ENCODE assay signal across 1 cellular context in the genomic region with DNA sequence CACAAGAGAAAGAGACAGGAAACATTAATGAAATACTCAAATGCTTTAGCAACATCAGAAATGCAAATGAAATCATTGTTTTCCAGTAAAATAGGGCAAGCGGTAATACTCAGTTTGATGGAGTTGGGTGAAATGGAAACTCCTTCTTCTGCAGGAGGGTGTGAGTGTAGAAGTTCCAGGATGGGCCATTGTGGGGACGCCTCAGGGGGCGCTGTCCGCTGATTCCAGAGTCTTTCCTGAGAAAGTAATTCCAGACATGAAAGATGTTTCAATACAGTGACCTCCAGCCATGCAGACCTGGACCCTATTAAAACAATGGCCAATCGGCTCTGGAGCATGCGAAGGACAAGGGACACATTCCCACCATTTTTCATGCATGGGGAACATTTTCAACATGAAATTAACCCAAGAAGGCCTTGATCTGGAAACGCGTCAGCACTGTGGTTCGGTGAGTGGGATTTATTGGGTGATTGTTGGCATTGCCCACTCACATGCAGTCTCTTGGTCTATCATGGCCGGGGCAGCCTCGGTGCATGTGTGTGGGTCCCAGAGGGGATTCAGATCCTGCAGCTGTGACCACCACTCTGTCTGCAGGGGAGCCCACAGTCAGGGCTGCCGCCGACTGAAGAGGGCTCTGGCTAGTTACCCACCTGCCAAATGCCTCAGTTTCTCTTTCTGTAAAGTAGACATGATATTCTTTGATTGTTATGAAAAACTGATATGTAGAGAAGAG.
TF ChIP-seq lines count a peak whose summit lies in the region.

No MANE protein-coding gene starts in this region.

TF ChIP-seq in WTC11, 78 proteins besides CTCF, POLR2A, EP300 and RAD21 (continued from another document):
- TF ChIP-seq, protein P1, sequence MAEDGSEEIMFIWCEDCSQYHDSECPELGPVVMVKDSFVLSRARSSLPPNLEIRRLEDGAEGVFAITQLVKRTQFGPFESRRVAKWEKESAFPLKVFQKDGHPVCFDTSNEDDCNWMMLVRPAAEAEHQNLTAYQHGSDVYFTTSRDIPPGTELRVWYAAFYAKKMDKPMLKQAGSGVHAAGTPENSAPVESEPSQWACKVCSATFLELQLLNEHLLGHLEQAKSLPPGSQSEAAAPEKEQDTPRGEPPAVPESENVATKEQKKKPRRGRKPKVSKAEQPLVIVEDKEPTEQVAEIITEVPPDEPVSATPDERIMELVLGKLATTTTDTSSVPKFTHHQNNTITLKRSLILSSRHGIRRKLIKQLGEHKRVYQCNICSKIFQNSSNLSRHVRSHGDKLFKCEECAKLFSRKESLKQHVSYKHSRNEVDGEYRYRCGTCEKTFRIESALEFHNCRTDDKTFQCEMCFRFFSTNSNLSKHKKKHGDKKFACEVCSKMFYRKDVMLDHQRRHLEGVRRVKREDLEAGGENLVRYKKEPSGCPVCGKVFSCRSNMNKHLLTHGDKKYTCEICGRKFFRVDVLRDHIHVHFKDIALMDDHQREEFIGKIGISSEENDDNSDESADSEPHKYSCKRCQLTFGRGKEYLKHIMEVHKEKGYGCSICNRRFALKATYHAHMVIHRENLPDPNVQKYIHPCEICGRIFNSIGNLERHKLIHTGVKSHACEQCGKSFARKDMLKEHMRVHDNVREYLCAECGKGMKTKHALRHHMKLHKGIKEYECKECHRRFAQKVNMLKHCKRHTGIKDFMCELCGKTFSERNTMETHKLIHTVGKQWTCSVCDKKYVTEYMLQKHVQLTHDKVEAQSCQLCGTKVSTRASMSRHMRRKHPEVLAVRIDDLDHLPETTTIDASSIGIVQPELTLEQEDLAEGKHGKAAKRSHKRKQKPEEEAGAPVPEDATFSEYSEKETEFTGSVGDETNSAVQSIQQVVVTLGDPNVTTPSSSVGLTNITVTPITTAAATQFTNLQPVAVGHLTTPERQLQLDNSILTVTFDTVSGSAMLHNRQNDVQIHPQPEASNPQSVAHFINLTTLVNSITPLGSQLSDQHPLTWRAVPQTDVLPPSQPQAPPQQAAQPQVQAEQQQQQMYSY (CRISPR knock-in tag; IDR thresholded peaks at IDR 0.05), result no peak
- TF ChIP-seq, protein P2, sequence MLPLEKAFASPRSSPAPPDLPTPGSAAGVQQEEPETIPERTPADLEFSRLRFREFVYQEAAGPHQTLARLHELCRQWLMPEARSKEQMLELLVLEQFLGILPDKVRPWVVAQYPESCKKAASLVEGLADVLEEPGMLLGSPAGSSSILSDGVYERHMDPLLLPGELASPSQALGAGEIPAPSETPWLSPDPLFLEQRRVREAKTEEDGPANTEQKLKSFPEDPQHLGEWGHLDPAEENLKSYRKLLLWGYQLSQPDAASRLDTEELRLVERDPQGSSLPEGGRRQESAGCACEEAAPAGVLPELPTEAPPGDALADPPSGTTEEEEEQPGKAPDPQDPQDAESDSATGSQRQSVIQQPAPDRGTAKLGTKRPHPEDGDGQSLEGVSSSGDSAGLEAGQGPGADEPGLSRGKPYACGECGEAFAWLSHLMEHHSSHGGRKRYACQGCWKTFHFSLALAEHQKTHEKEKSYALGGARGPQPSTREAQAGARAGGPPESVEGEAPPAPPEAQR (CRISPR knock-in tag; IDR thresholded peaks at IDR 0.05), result no peak
- no peak for TF ChIP-seq PRRX2 (CRISPR knock-in tag; IDR thresholded peaks at IDR 0.05)
- TF ChIP-seq, protein P3, sequence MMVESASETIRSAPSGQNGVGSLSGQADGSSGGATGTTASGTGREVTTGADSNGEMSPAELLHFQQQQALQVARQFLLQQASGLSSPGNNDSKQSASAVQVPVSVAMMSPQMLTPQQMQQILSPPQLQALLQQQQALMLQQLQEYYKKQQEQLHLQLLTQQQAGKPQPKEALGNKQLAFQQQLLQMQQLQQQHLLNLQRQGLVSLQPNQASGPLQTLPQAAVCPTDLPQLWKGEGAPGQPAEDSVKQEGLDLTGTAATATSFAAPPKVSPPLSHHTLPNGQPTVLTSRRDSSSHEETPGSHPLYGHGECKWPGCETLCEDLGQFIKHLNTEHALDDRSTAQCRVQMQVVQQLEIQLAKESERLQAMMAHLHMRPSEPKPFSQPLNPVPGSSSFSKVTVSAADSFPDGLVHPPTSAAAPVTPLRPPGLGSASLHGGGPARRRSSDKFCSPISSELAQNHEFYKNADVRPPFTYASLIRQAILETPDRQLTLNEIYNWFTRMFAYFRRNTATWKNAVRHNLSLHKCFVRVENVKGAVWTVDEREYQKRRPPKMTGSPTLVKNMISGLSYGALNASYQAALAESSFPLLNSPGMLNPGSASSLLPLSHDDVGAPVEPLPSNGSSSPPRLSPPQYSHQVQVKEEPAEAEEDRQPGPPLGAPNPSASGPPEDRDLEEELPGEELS (CRISPR knock-in tag; IDR thresholded peaks at IDR 0.05), result no peak
- no peak for TF ChIP-seq FOXJ3 (CRISPR knock-in tag; IDR thresholded peaks at IDR 0.05; ENCODE audit: borderline replicate concordance)
